ENCODE assay signal across 8 cellular contexts in the genomic region with DNA sequence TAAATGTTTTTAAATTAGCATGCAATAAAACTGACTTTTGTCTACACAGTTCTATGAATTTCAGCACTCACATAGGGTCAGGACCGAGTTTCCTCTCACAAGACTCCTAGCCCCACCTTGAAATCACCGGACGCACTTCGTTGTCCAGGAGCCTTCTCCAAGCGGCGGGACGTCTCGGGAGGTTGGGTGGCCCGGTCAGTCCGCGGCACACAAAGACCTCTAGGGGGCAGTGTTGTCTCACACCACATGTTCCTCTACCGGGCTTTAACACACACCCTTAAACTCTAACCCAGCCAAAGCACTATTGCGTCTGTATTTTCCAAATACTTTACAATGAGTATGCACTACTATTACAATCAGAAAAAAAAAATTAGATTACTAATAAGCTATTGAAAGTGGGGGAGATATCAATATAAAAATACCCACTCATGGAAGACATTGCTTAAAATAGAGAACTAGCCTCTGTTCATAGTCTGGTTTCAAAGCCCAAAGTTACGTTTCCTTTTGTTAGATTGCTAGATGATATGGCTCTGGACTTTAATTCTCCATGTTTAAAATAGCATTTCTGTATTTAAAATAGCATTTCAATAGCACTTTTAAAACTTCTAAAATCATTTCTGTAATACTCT. TPM values are rescaled to one million over a fixed set of nuclear protein-coding genes. Genes with fewer than 3 reads are reported as not detected.
DNase-seq lines count a peak whose midpoint lies in the region; ATAC-seq and TF ChIP-seq lines count a peak whose summit lies in the region.
"Not testable (repeated sequence)": the region's sequence is repeated elsewhere in the genome, so short reads cannot be mapped to it uniquely, and the experiment has no call there.

No MANE protein-coding gene starts in this region.

- H3K36me3 Mint-ChIP-seq in CD4-positive, alpha-beta T cell (ENCODE audit: low read depth); activated T-helper 1 cell treated with anti-CD3 and anti-CD28 coated beads, Interleukin-12 subunit alpha, Interleukin-12 subunit beta, Interleukin-2, Interleukin-4 antibody, amounts not matched to agents 30 ng/mL and 10 ng/mL and 1 ng/mL, durations not matched to agents 14 hours and 24 hours and 36 hours (ENCODE audit: low read depth): not testable (repeated sequence)

- H3K9me3 ChIP-seq in CD4-positive, alpha-beta T cell (ENCODE audit: control insufficient read depth, low read length); esophagus squamous epithelium; mucosa of descending colon: not testable (repeated sequence)

- WGBS in esophagus squamous epithelium, 2 donors: 13 to 31% methylated on average over 8 to 14 of the region's 14 CpGs

- peak; percentile 47 for TF ChIP-seq CTCF in CD4-positive, alpha-beta T cell (IDR thresholded peaks at IDR 0.05)
- peak; percentile 47 for TF ChIP-seq CTCF in GM20000 (IDR thresholded peaks at IDR 0.05; ENCODE audit: extremely low read depth, missing control alignments)
- peak in 5 of 6 experiments; percentile 17 to 65 (median 46) for TF ChIP-seq CTCF in esophagus squamous epithelium (IDR thresholded peaks at IDR 0.05)
- TF ChIP-seq CTCF in mucosa of descending colon (IDR thresholded peaks at IDR 0.05): not testable (repeated sequence)

- not testable (repeated sequence) for H3K4me1 Mint-ChIP-seq in CD4-positive, alpha-beta T cell (ENCODE audit: low read depth); activated T-helper 1 cell treated with anti-CD3 and anti-CD28 coated beads, Interleukin-12 subunit alpha, Interleukin-12 subunit beta, Interleukin-2, Interleukin-4 antibody, amounts not matched to agents 30 ng/mL and 10 ng/mL and 1 ng/mL, durations not matched to agents 14 hours and 24 hours and 36 hours (ENCODE audit: low read depth)

- H3K4me3 Mint-ChIP-seq in CD4-positive, alpha-beta T cell; activated T-helper 1 cell treated with anti-CD3 and anti-CD28 coated beads, Interleukin-12 subunit alpha, Interleukin-12 subunit beta, Interleukin-2, Interleukin-4 antibody, amounts not matched to agents 30 ng/mL and 10 ng/mL and 1 ng/mL, durations not matched to agents 14 hours and 24 hours and 36 hours: not testable (repeated sequence)

- H3K27me3 ChIP-seq in CD4-positive, alpha-beta T cell (ENCODE audit: control insufficient read depth, insufficient read depth, low read length); esophagus squamous epithelium: not testable (repeated sequence)

- ATAC-seq in CD4-positive, alpha-beta T cell (ENCODE audit: poor library complexity): peak; percentile 77
- ATAC-seq in HG03469 (IDR thresholded peaks at IDR 0.05; ENCODE audit: unreplicated experiment) (peak; percentile 54), mucosa of descending colon (peak; percentile 97)

- peak; percentile 31 to 58 (median 43) for DNase-seq in CD4-positive, alpha-beta T cell
- peak; percentile 38 for DNase-seq in GM20000 (ENCODE audit: low spot score)
- DNase-seq in SIG-M5 treated with dmso at 0.1 percent for 504 hours (lab: John Stamatoyannopoulos, UW; ENCODE audit: unreplicated experiment): peak; percentile 4
- DNase-seq in activated T-helper 1 cell treated with anti-CD3 and anti-CD28 coated beads, Interleukin-12 subunit alpha, Interleukin-12 subunit beta, Interleukin-2, Interleukin-4 antibody, amounts not matched to agents 30 ng/mL and 10 ng/mL and 1 ng/mL, durations not matched to agents 14 hours and 24 hours and 36 hours (ENCODE audit: low spot score): peak; percentile 44
- not testable (repeated sequence) for DNase-seq in esophagus squamous epithelium (lab: John Stamatoyannopoulos, UW)
- DNase-seq in mucosa of descending colon: peak; percentile 76 to 87 (median 80)
- DNase-seq in stimulated activated CD8-positive, alpha-beta memory T cell treated with anti-CD3 and anti-CD28 coated beads, Interleukin-12 subunit alpha, Interleukin-12 subunit beta, amount 100 ng/mL, for 4 hours (ENCODE audit: low read depth): peak; percentile 33

- H3K4me3 ChIP-seq in esophagus squamous epithelium, mucosa of descending colon: not testable (repeated sequence)

- intact Hi-C loops in CD4-positive, alpha-beta T cell (cut with DNase I, micrococcal nuclease); esophagus squamous epithelium (cut with DNase I); mucosa of descending colon (cut with DNase I, micrococcal nuclease): not testable (repeated sequence)
- intact Hi-C loops in activated T-helper 1 cell treated with anti-CD3 and anti-CD28 coated beads, Interleukin-12 subunit alpha, Interleukin-12 subunit beta, Interleukin-2, Interleukin-4 antibody, amounts not matched to agents 30 ng/mL and 10 ng/mL and 1 ng/mL, durations not matched to agents 14 hours and 24 hours and 36 hours (cut with micrococcal nuclease): loop anchor here (5.0 kb wide), 2 partner anchors 148 to 268 kb away; no protein-coding TSS in a partner anchor

- H3K27me3 Mint-ChIP-seq in CD4-positive, alpha-beta T cell; activated T-helper 1 cell treated with anti-CD3 and anti-CD28 coated beads, Interleukin-12 subunit alpha, Interleukin-12 subunit beta, Interleukin-2, Interleukin-4 antibody, amounts not matched to agents 30 ng/mL and 10 ng/mL and 1 ng/mL, durations not matched to agents 14 hours and 24 hours and 36 hours (ENCODE audit: insufficient read depth): not testable (repeated sequence)

- not testable (repeated sequence) for H3K9me3 Mint-ChIP-seq in CD4-positive, alpha-beta T cell; activated T-helper 1 cell treated with anti-CD3 and anti-CD28 coated beads, Interleukin-12 subunit alpha, Interleukin-12 subunit beta, Interleukin-2, Interleukin-4 antibody, amounts not matched to agents 30 ng/mL and 10 ng/mL and 1 ng/mL, durations not matched to agents 14 hours and 24 hours and 36 hours

- H3K27ac ChIP-seq in CD4-positive, alpha-beta T cell (ENCODE audit: low read depth, low read length); esophagus squamous epithelium: not testable (repeated sequence)

- not testable (repeated sequence) for TF ChIP-seq POLR2A in esophagus squamous epithelium (IDR thresholded peaks at IDR 0.05)

- not testable (repeated sequence) for H3K27ac Mint-ChIP-seq in CD4-positive, alpha-beta T cell; activated T-helper 1 cell treated with anti-CD3 and anti-CD28 coated beads, Interleukin-12 subunit alpha, Interleukin-12 subunit beta, Interleukin-2, Interleukin-4 antibody, amounts not matched to agents 30 ng/mL and 10 ng/mL and 1 ng/mL, durations not matched to agents 14 hours and 24 hours and 36 hours

- CTCF ChIA-PET in CD4-positive, alpha-beta T cell (lab: Charles Lee): not testable (repeated sequence)

- POLR2A ChIA-PET in CD4-positive, alpha-beta T cell (lab: Charles Lee): not testable (repeated sequence)

- not testable (repeated sequence) for H3K4me1 ChIP-seq in esophagus squamous epithelium; mucosa of descending colon (ENCODE audit: low read depth)

- not testable (repeated sequence) for H3K36me3 ChIP-seq in esophagus squamous epithelium; mucosa of descending colon (ENCODE audit: low read depth)

RNA-seq across cellular contexts. Expression of a gene that starts 47.1 kb away (rescaled TPM):
- 1 to 10 TPM in 1 of 2 experiments, under 1 TPM in 1; 0.99 to 1.6 TPM for total RNA-seq in CD4-positive, alpha-beta T cell
- 0.29 TPM in 1 of 2 replicates, not detected in the other for total RNA-seq in activated T-helper 1 cell treated with anti-CD3 and anti-CD28 coated beads, Interleukin-12 subunit alpha, Interleukin-12 subunit beta, Interleukin-2, Interleukin-4 antibody, amounts not matched to agents 30 ng/mL and 10 ng/mL and 1 ng/mL, durations not matched to agents 14 hours and 24 hours and 36 hours
- under 1 TPM in 1 of 4 donors, not detected in 3; under 0.01 TPM for total RNA-seq in esophagus squamous epithelium
- total RNA-seq in mucosa of descending colon: under 1 TPM in 1 of 3 donors, not detected in 2; 0.24 TPM
